Comparison of ENCODE assay signal across 8 cellular contexts in the genomic region with DNA sequence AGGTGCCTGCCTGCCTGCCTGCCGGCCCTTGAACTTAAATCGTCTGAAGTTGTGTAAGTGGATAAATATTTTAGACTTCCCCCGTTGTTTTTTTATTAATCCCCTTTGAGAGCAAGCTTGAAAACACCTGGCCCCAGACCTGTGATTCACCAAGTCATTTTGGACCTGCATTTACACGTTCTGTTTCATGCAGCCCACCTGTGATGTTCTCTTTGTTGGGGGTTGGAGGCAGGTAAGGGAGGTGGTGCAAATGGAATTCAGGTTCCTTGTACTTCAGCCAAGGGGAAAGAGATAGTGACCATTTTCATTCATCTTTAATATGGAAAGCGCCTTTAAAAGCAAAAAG. TPM values are rescaled to one million over a fixed set of nuclear protein-coding genes. Genes with fewer than 3 reads are reported as not detected.
DNase-seq lines count a peak whose midpoint lies in the region; ATAC-seq and TF ChIP-seq lines count a peak whose summit lies in the region.

No MANE protein-coding gene starts in this region.

- H2BK12ac ChIP-seq in neuronal stem cell (ENCODE audit: low read length) = no peak overlapping the region

- no peaks in the 10 kb centered on the region for H3K36me3 ChIP-seq in Caco-2 (ENCODE audit: control insufficient read depth, insufficient read depth, low read length)
- peaks cover 4% of the 10 kb centered on the region for H3K36me3 ChIP-seq in endodermal cell (ENCODE audit: control insufficient read depth, insufficient read depth, low read length)
- no peaks in the 10 kb centered on the region for H3K36me3 ChIP-seq in neuronal stem cell (replicated peaks in 1 of 2; ENCODE audit: control insufficient read depth in 2 of 2, insufficient read depth in 2 of 2, low read length in 2 of 2)

- H3K4ac ChIP-seq in neuronal stem cell (ENCODE audit: low read length) = no peak overlapping the region

- H3K27me3 ChIP-seq in Caco-2 (replicated peaks; ENCODE audit: control insufficient read depth, insufficient read depth, low read length) = no peaks in the 10 kb centered on the region
- H3K27me3 ChIP-seq in endodermal cell (ENCODE audit: control insufficient read depth, insufficient read depth, low read length, poor library complexity, severe bottlenecking) = peaks cover 14% of the 10 kb centered on the region
- peaks cover 0 to 82% (median 13%) of the 10 kb centered on the region in 3 experiments for H3K27me3 ChIP-seq in neuronal stem cell (ENCODE audit: control insufficient read depth in 3 of 3, insufficient read depth in 3 of 3, low read depth in 1 of 3, low read length in 3 of 3)

- peak overlapping the region; percentile 76 for H3K4me3 ChIP-seq in Caco-2 (ENCODE audit: low read depth, low read length)
- peak overlapping the region; percentile 89 for H3K4me3 ChIP-seq in endodermal cell (ENCODE audit: low read length)
- H3K4me3 ChIP-seq in neuronal stem cell (ENCODE audit: low read length in 2 of 2) = no peak overlapping the region

- no peak overlapping the region for H2BK120ac ChIP-seq in neuronal stem cell (ENCODE audit: low read depth, low read length)

- no peak overlapping the region for H4K8ac ChIP-seq in neuronal stem cell (ENCODE audit: low read depth, low read length)

- H3K79me1 ChIP-seq in neuronal stem cell (ENCODE audit: low read depth, low read length) = no peaks in the 10 kb centered on the region

- H2AK5ac ChIP-seq in neuronal stem cell (ENCODE audit: low read depth, low read length) = no peak overlapping the region

- H3K9ac ChIP-seq in endodermal cell (ENCODE audit: extremely low read depth, low read length, poor library complexity, severe bottlenecking) = peak overlapping the region; percentile 15
- no peak overlapping the region for H3K9ac ChIP-seq in neuronal stem cell (ENCODE audit: low read depth, low read length, poor library complexity)

- H3K23ac ChIP-seq in neuronal stem cell (ENCODE audit: low read depth, low read length, poor library complexity) = no peak overlapping the region

- ATAC-seq in GM18873 (IDR thresholded peaks at IDR 0.05; ENCODE audit: low FRiP score, unreplicated experiment) = no peak

- H3K4me2 ChIP-seq in neuronal stem cell (ENCODE audit: insufficient read depth, low read length, poor library complexity, severe bottlenecking) = peak overlapping the region; percentile 92

- no peak overlapping the region for H3K27ac ChIP-seq in endodermal cell (ENCODE audit: low read depth, low read length)
- no peak overlapping the region for H3K27ac ChIP-seq in neuronal stem cell (replicated peaks; ENCODE audit: low read length)

- peaks cover 28% of the 10 kb centered on the region for H3K4me1 ChIP-seq in Caco-2
- no peaks in the 10 kb centered on the region for H3K4me1 ChIP-seq in endodermal cell (ENCODE audit: control insufficient read depth, insufficient read depth, low read length)
- H3K4me1 ChIP-seq in neuronal stem cell (ENCODE audit: control insufficient read depth in 2 of 2, insufficient read depth in 1 of 2, low read depth in 1 of 2, low read length in 2 of 2) = peaks cover 10% of the 10 kb centered on the region in 2 donors

- POLR2A ChIA-PET in Caco-2 (lab: Charles Lee) = no interaction called here

- BruUV-seq in Caco-2 (replicated peaks; lab: Mats Ljungman, UMichigan) = no TSS peak

- H3K36me3 Mint-ChIP-seq in Caco-2 (ENCODE audit: insufficient read depth, unreplicated experiment) = no peaks in the 10 kb centered on the region
- H3K36me3 Mint-ChIP-seq in endodermal cell (ENCODE audit: low read depth) = peaks cover 29% of the 10 kb centered on the region

- WGBS in endodermal cell (ENCODE audit: insufficient coverage in 1 of 2, insufficient read length in 1 of 2), 2 experiments = 20% methylated on average over 1 to 5 of the region's 5 CpGs
- no CpG with 5 or more reads among the region's 5 CpGs for WGBS in neuronal stem cell (ENCODE audit: extremely low coverage in 2 of 2, insufficient read length in 2 of 2, insufficient replicate concordance in 1 of 2), 2 donors

- DNase-seq in Caco-2 (no peak), NCI-H524 treated with DMSO at 0.1 percent for 48 hours (lab: John Stamatoyannopoulos, UW) (peak; percentile 41), endodermal cell (no peak), neuronal stem cell (ENCODE audit: low spot score) (no peak), amygdala (lab: John Stamatoyannopoulos, UW) (no peak), NOMO-1 (lab: John Stamatoyannopoulos, UW; ENCODE audit: unreplicated experiment in 2 of 2) (no peak)
- DNase-seq in activated effector memory CD4-positive, alpha-beta T cell treated with anti-CD3 and anti-CD28 coated beads, Interleukin-2, amount 50 U/mL, for 16 hours = no peak

- H2AFZ ChIP-seq in neuronal stem cell (ENCODE audit: low read length) = peak overlapping the region; percentile 86

- H3K27me3 Mint-ChIP-seq in Caco-2 (ENCODE audit: insufficient read depth, unreplicated experiment) = no peaks in the 10 kb centered on the region
- peaks cover 9% of the 10 kb centered on the region for H3K27me3 Mint-ChIP-seq in endodermal cell (ENCODE audit: insufficient read depth)

- H3K9me3 Mint-ChIP-seq in Caco-2 (ENCODE audit: unreplicated experiment) (no peaks in the 10 kb centered on the region), endodermal cell (no peaks in the 10 kb centered on the region)

- TF ChIP-seq CTCF in Caco-2 (IDR thresholded peaks at IDR 0.05; ENCODE audit: insufficient read depth in 1 of 2, low read depth in 1 of 2, low read length in 1 of 2, severe bottlenecking in 1 of 2, unreplicated experiment in 1 of 2) (no peak), endodermal cell (conservative IDR thresholded peaks at IDR 0.05) (no peak)

- H3K9me3 ChIP-seq in Caco-2 (no peaks in the 10 kb centered on the region), endodermal cell (ENCODE audit: control insufficient read depth, low read length) (no peaks in the 10 kb centered on the region), neuronal stem cell (replicated peaks in 1 of 2; ENCODE audit: control insufficient read depth in 2 of 2, insufficient read depth in 1 of 2, low read depth in 1 of 2, low read length in 2 of 2) (no peaks in the 10 kb centered on the region)

- CTCF ChIA-PET in Caco-2 (lab: Charles Lee) = no interaction called here

- H3K27ac Mint-ChIP-seq in Caco-2 (ENCODE audit: unreplicated experiment) (peak overlapping the region; percentile 29), endodermal cell (peak overlapping the region; percentile 49)

- H3K14ac ChIP-seq in neuronal stem cell (ENCODE audit: low read length) = no peak overlapping the region

- intact Hi-C loops in Caco-2 (cut with micrococcal nuclease; ENCODE audit: unreplicated experiment) = loop anchor here (2.0 kb wide), 1 partner anchor 56 kb away; no protein-coding TSS in a partner anchor

- H3K18ac ChIP-seq in neuronal stem cell (ENCODE audit: low read length) = no peak overlapping the region

- no peak overlapping the region for H4K91ac ChIP-seq in neuronal stem cell (ENCODE audit: low read depth, low read length, poor library complexity)

- H2BK15ac ChIP-seq in neuronal stem cell (ENCODE audit: low read length) = peak overlapping the region; percentile 30

- no peak overlapping the region for H2BK5ac ChIP-seq in neuronal stem cell (ENCODE audit: low read length)

- H3K4me1 Mint-ChIP-seq in Caco-2 (ENCODE audit: low read depth, unreplicated experiment) (peaks cover 18% of the 10 kb centered on the region), endodermal cell (peaks cover 31% of the 10 kb centered on the region)

- H3K4me3 Mint-ChIP-seq in Caco-2 (ENCODE audit: unreplicated experiment) (peak overlapping the region; percentile 79), endodermal cell (peak overlapping the region; percentile 73)

RNA-seq across cellular contexts. Expression of a gene that starts 1.2 kb away (rescaled TPM):
- total RNA-seq in Caco-2 (2022) (8.4 and 9.8 TPM in 2 replicates), endodermal cell (10 to 100 TPM; 22.7 to 47.0 TPM)
- 7.6 TPM for polyA plus RNA-seq in endodermal cell (2013, experiment 1 of 2)
- polyA plus RNA-seq in endodermal cell (2013, experiment 2 of 2) = 6.3 TPM
- 9.1 TPM for polyA plus RNA-seq in neuronal stem cell (2013, experiment 1 of 2)
- 8.5 TPM for polyA plus RNA-seq in neuronal stem cell (2013, experiment 2 of 2)

RNA-seq across cellular contexts. Expression of a gene that starts 18.8 kb away (rescaled TPM):
- total RNA-seq in Caco-2 (2022) (0.23 and 0.51 TPM in 2 replicates), endodermal cell (1 to 10 TPM; 1.8 to 2.2 TPM)
- 0.57 TPM for polyA plus RNA-seq in endodermal cell (2013, experiment 1 of 2)
- polyA plus RNA-seq in endodermal cell (2013, experiment 2 of 2) = 0.33 TPM
- 0.82 TPM for polyA plus RNA-seq in neuronal stem cell (2013, experiment 1 of 2)
- polyA plus RNA-seq in neuronal stem cell (2013, experiment 2 of 2) = 0.89 TPM

Comparison
In these comparisons a context has a peak if more than half of its experiments do, and no peak if none do; other contexts are left out.
1. H3K4me3 ChIP-seq: peak in Caco-2 (single experiment) and endodermal cell (single experiment); none in neuronal stem cell (0 of 2).